ENCODE assay signal across 8 cellular contexts in genomic region chr9:129823934-129824601, GRCh38. TPM values are rescaled to one million over a fixed set of nuclear protein-coding genes. Genes with fewer than 3 reads are reported as not detected.
DNase-seq lines count a peak whose midpoint lies in the region; ATAC-seq and TF ChIP-seq lines count a peak whose summit lies in the region.

Gene TOR1A (minus strand): TSS chr9:129824136. CDS start chr9:129824085, 51 bp downstream.

- H3K27ac Mint-ChIP-seq in CD4-positive, alpha-beta T cell = peak within 1 kb of the TSS; percentile 81
- H3K27ac Mint-ChIP-seq in effector memory CD8-positive, alpha-beta T cell = peak within 1 kb of the TSS; percentile 71 to 93

- peak within 1 kb of the TSS; percentile 94 for H3K4me3 Mint-ChIP-seq in CD4-positive, alpha-beta T cell
- peak within 1 kb of the TSS; percentile 85 to 86 for H3K4me3 Mint-ChIP-seq in effector memory CD8-positive, alpha-beta T cell

- peaks cover 12% of the 10 kb centered on the region for H3K4me1 Mint-ChIP-seq in CD4-positive, alpha-beta T cell (ENCODE audit: low read depth)
- H3K4me1 Mint-ChIP-seq in effector memory CD8-positive, alpha-beta T cell (ENCODE audit: low read depth in 2 of 2) = peaks cover 7 to 13% of the 10 kb centered on the region in 2 donors

- CTCF ChIA-PET in CD4-positive, alpha-beta T cell (lab: Charles Lee) = no interaction called here
- CTCF ChIA-PET in activated CD8-positive, alpha-beta memory T cell treated with anti-CD3 and anti-CD28 coated beads for 36 hours (lab: Charles Lee) = no interaction called here

- peak within 1 kb of the TSS; percentile 46 for H3K27ac ChIP-seq in CD4-positive, alpha-beta T cell (ENCODE audit: low read depth, low read length)

- peak; percentile 85 to 91 (median 88) for DNase-seq in CD4-positive, alpha-beta T cell
- DNase-seq in HS-5 (ENCODE audit: low read depth) (peak; percentile 72), medulla oblongata (ENCODE audit: extremely low spot score) (peak; percentile 95)
- peak; percentile 83 for DNase-seq in NK-92 treated with Interleukin-12 subunit alpha and Interleukin-12 subunit beta, amount 100 ng/mL, for 24 hours (lab: John Stamatoyannopoulos, UW)
- DNase-seq in effector memory CD8-positive, alpha-beta T cell = peak; percentile 91 to 93 (median 92)
- DNase-seq in stimulated activated CD8-positive, alpha-beta memory T cell treated with anti-CD3 and anti-CD28 coated beads, Interleukin-12 subunit alpha, Interleukin-12 subunit beta, amount 100 ng/mL, for 1 hour (ENCODE audit: low read depth) = peak; percentile 84

- POLR2A ChIA-PET in CD4-positive, alpha-beta T cell (lab: Charles Lee) = interaction anchor here (0.7 to 3.5 kb wide), 8 partner anchors 11 to 215 kb away, joined by 3 to 27 read pairs (median 4); partner anchors contain the start of genes C9orf78 and USP20
- POLR2A ChIA-PET in activated CD8-positive, alpha-beta memory T cell treated with anti-CD3 and anti-CD28 coated beads for 36 hours (lab: Charles Lee) = interaction anchor here (0.5 to 1.3 kb wide), 3 partner anchors 9 to 70 kb away, joined by 3 to 7 read pairs (median 4); partner anchors contain the start of genes C9orf78 and USP20

- no peaks in the 10 kb centered on the region for H3K27me3 Mint-ChIP-seq in CD4-positive, alpha-beta T cell
- no peaks in the 10 kb centered on the region for H3K27me3 Mint-ChIP-seq in effector memory CD8-positive, alpha-beta T cell

- no peak for TF ChIP-seq CTCF in CD4-positive, alpha-beta T cell (IDR thresholded peaks at IDR 0.05)

- peaks cover 54% of the 10 kb centered on the region for H3K36me3 Mint-ChIP-seq in CD4-positive, alpha-beta T cell (ENCODE audit: low read depth)
- peaks cover 59% of the 10 kb centered on the region for H3K36me3 Mint-ChIP-seq in effector memory CD8-positive, alpha-beta T cell (ENCODE audit: insufficient read depth)

- no peaks in the 10 kb centered on the region for H3K9me3 ChIP-seq in CD4-positive, alpha-beta T cell (ENCODE audit: control insufficient read depth, low read length)

- peak; percentile 95 for ATAC-seq in CD4-positive, alpha-beta T cell (ENCODE audit: poor library complexity)
- ATAC-seq in GM19463 (IDR thresholded peaks at IDR 0.05; ENCODE audit: unreplicated experiment) = peak; percentile 94
- ATAC-seq in effector memory CD8-positive, alpha-beta T cell (replicated peaks) = peak; percentile 87

- intact Hi-C loops in CD4-positive, alpha-beta T cell (cut with DNase I, micrococcal nuclease) = loop anchor here (1.0 to 5.0 kb wide), 3 partner anchors 11 to 43 kb away; partner anchors contain the start of genes C9orf78 (in 1 of the 2), TOR1B (in 1 of the 2) and USP20 (in 1 of the 2)

- no peaks in the 10 kb centered on the region for H3K27me3 ChIP-seq in CD4-positive, alpha-beta T cell (ENCODE audit: control insufficient read depth, insufficient read depth, low read length)

- H3K9me3 Mint-ChIP-seq in CD4-positive, alpha-beta T cell = no peaks in the 10 kb centered on the region
- no peaks in the 10 kb centered on the region for H3K9me3 Mint-ChIP-seq in effector memory CD8-positive, alpha-beta T cell

RNA-seq across cellular contexts. Expression of gene TOR1A, which starts in this region (rescaled TPM):
- total RNA-seq in CD4-positive, alpha-beta T cell = 10 to 100 TPM; 12.6 to 13.9 TPM
- 10 to 100 TPM; 47.5 to 50.6 TPM for total RNA-seq in activated CD8-positive, alpha-beta memory T cell treated with anti-CD3 and anti-CD28 coated beads for 36 hours

Comparison
In these comparisons a context has a peak if more than half of its experiments do, and no peak if none do; other contexts are left out.
1. Peak in every context shown above with its lines: DNase-seq, ATAC-seq and H3K27ac ChIP-seq.